In the genomic region with DNA sequence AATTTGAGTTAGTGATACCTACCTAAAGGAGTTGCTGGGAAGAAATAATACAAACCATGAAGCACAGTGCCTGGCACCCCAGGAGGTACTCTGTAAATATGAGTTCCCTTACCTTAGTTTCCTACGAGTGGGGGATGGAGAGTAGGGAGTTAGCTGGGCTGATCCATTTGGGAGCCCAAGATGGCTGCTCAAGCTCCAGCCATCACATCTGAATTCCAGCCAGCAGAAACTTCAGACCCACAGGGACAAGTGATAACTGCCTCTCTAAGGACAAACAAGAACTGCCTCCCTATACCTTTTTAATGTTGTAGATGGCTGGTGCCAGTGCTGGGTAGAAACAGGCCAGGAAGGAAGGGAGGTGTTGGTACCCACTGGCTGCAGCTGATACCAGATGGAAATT, we compare ENCODE assay signal across 1 cellular context.
TF ChIP-seq lines count a peak whose summit lies in the region.

No MANE protein-coding gene starts in this region.

TF ChIP-seq in H1, 55 proteins besides CTCF, POLR2A, EP300 and RAD21:
- TF ChIP-seq KDM1A (IDR thresholded peaks at IDR 0.05; ENCODE audit: borderline replicate concordance, low read length) (peak; percentile 98), TAF7 (optimal IDR thresholded peaks at IDR 0.05; ENCODE audit: borderline replicate concordance, low read depth, low read length) (no peak), HDAC2 (IDR thresholded peaks at IDR 0.05; ENCODE audit: borderline replicate concordance in 1 of 2, low read depth in 2 of 2, low read length in 2 of 2) (peak in 1 of 2 experiments; percentile 61; a peak in 1 of 4 replicates)
